ENCODE assay signal across 15 cellular contexts in genomic region chr17:2377659-2378058, GRCh38. TPM values are rescaled to one million over a fixed set of nuclear protein-coding genes. Genes with fewer than 3 reads are reported as not detected.
DNase-seq lines count a peak whose midpoint lies in the region; ATAC-seq and TF ChIP-seq lines count a peak whose summit lies in the region.
"Had no signal": no experiment of that assay in that cellular context is flagged by ENCODE, and none has a peak within 500 bp of the region (broad histone marks: within the 10 kb centered on the region; RNA-seq: fewer than 3 reads in every experiment).

No MANE protein-coding gene starts in this region.

- no peaks in the 10 kb centered on the region; the same call in 1 of the 2 replicates for H4K20me1 ChIP-seq in GM23338 (replicated peaks; ENCODE audit: insufficient read depth)
- H4K20me1 ChIP-seq: BLaER1 had no signal

- TF ChIP-seq CTCF in GM23338 (conservative IDR thresholded peaks at IDR 0.05; ENCODE audit: low read depth in 2 of 2) (no peak), colonic mucosa (IDR thresholded peaks at IDR 0.05) (no peak), sigmoid colon (IDR thresholded peaks at IDR 0.05) (no peak)

- H2AFZ ChIP-seq in GM23338, result no peak overlapping the region

- H3K9me3 ChIP-seq in colonic mucosa, result no peaks in the 10 kb centered on the region
- no peaks in the 10 kb centered on the region for H3K9me3 ChIP-seq in sigmoid colon
- H3K9me3 ChIP-seq: BLaER1 had no signal

- TF ChIP-seq EP300 in sigmoid colon (IDR thresholded peaks at IDR 0.05), result no peak

- no peaks in the 10 kb centered on the region for H3K79me2 ChIP-seq in GM23338 (replicated peaks; ENCODE audit: insufficient read depth)

- H3K27me3 ChIP-seq in GM23338 (ENCODE audit: insufficient read depth), result no peaks in the 10 kb centered on the region
- no peaks in the 10 kb centered on the region for H3K27me3 ChIP-seq in colonic mucosa
- no peaks in the 10 kb centered on the region for H3K27me3 ChIP-seq in sigmoid colon
- H3K27me3 ChIP-seq: BLaER1 had no signal

- H3K27me3 Mint-ChIP-seq in activated T-cell treated with anti-CD3 and anti-CD28 coated beads, Interleukin-2, amount 50 U/mL, for 24 hours, result no peaks in the 10 kb centered on the region
- peaks cover 16% of the 10 kb centered on the region for H3K27me3 Mint-ChIP-seq in GM23338 (ENCODE audit: insufficient read depth, low read depth, poor library complexity)
- H3K27me3 Mint-ChIP-seq: CD4-positive, CD25-positive, alpha-beta regulatory T cell had no signal

- WGBS in sigmoid colon, 2 donors, result 93 to 97% methylated on average over 10 of the region's 10 CpGs

- H3F3A ChIP-seq in GM23338 (replicated peaks; ENCODE audit: low read depth), result no peaks in the 10 kb centered on the region

- H3K9me2 ChIP-seq in GM23338 (ENCODE audit: insufficient read depth), result no peaks in the 10 kb centered on the region

- H3K4me1 ChIP-seq in GM23338 (ENCODE audit: insufficient read depth) (no peaks in the 10 kb centered on the region), colonic mucosa (no peaks in the 10 kb centered on the region), sigmoid colon (peaks cover 0 to 6% (median 5%) of the 10 kb centered on the region in 4 donors)

- H3K4me2 ChIP-seq in GM23338, result no peak overlapping the region
- H3K4me2 ChIP-seq: BLaER1 had no signal

- peak overlapping the region; percentile 14 for H3K27ac Mint-ChIP-seq in activated T-cell treated with anti-CD3 and anti-CD28 coated beads, Interleukin-2, amount 50 U/mL, for 24 hours
- H3K27ac Mint-ChIP-seq in GM23338, result peak overlapping the region; percentile 18; the same call in 1 of the 2 replicates

- DNase-seq in activated T-cell treated with anti-CD3 and anti-CD28 coated beads, Interleukin-2, amount 50 U/mL, for 24 hours, result no peak
- no peak for DNase-seq in activated T-cell treated with anti-CD3 and anti-CD28 coated beads for 4 hours
- no peak for DNase-seq in GM23338 (ENCODE audit: low spot score)
- peak; percentile 7 for DNase-seq in middle frontal gyrus (ENCODE audit: extremely low spot score, low spot score)
- DNase-seq in NCI-H226, result no peak
- DNase-seq in colonic mucosa, result no peak
- no peak for DNase-seq in sigmoid colon
- DNase-seq: AML-193; CD4-positive, CD25-positive, alpha-beta regulatory T cell; DMS53; GOT3; H9 had no signal

- intact Hi-C loops in colonic mucosa (cut with DNase I), result no loop called here
- intact Hi-C loops in sigmoid colon (cut with DNase I), result no loop called here

- no peak overlapping the region for H3K4me3 Mint-ChIP-seq in activated T-cell treated with anti-CD3 and anti-CD28 coated beads, Interleukin-2, amount 50 U/mL, for 24 hours
- no peak overlapping the region for H3K4me3 Mint-ChIP-seq in GM23338
- H3K4me3 Mint-ChIP-seq: CD4-positive, CD25-positive, alpha-beta regulatory T cell; H9 had no signal

- H3K36me3 Mint-ChIP-seq in activated T-cell treated with anti-CD3 and anti-CD28 coated beads, Interleukin-2, amount 50 U/mL, for 24 hours (ENCODE audit: low read depth), result peaks cover 77% of the 10 kb centered on the region
- H3K36me3 Mint-ChIP-seq in GM23338 (ENCODE audit: low read depth), result peaks cover 31% of the 10 kb centered on the region

- H3K4me1 Mint-ChIP-seq in activated T-cell treated with anti-CD3 and anti-CD28 coated beads, Interleukin-2, amount 50 U/mL, for 24 hours (ENCODE audit: low read depth), result no peaks in the 10 kb centered on the region
- peaks cover 4% of the 10 kb centered on the region; the same call in 1 of the 3 replicates for H3K4me1 Mint-ChIP-seq in GM23338

- no peak overlapping the region for H3K9ac ChIP-seq in colonic mucosa (ENCODE audit: low read depth in 2 of 2, low read length in 2 of 2)
- H3K9ac ChIP-seq: BLaER1 had no signal

- no peak for ATAC-seq in GM23338

- H3K4me3 ChIP-seq in GM23338 (no peak overlapping the region), colonic mucosa (no peak overlapping the region), sigmoid colon (no peak overlapping the region)
- H3K4me3 ChIP-seq: BLaER1 had no signal

- H3K27ac ChIP-seq in GM23338 (ENCODE audit: low read depth), result no peak overlapping the region
- peak overlapping the region; percentile 70 for H3K27ac ChIP-seq in angular gyrus (ENCODE audit: low read depth, low read length)
- H3K27ac ChIP-seq in colonic mucosa, result no peak overlapping the region
- no peak overlapping the region for H3K27ac ChIP-seq in sigmoid colon
- H3K27ac ChIP-seq: 22Rv1, BLaER1 had no signal

- H3K36me3 ChIP-seq in GM23338 (ENCODE audit: insufficient read depth) (no peaks in the 10 kb centered on the region), colonic mucosa (no peaks in the 10 kb centered on the region), sigmoid colon (peaks cover 16 to 88% (median 35%) of the 10 kb centered on the region in 4 donors)

- H3K9me3 Mint-ChIP-seq in activated T-cell treated with anti-CD3 and anti-CD28 coated beads, Interleukin-2, amount 50 U/mL, for 24 hours, result no peaks in the 10 kb centered on the region
- H3K9me3 Mint-ChIP-seq in GM23338, result no peaks in the 10 kb centered on the region
- H3K9me3 Mint-ChIP-seq: CD4-positive, CD25-positive, alpha-beta regulatory T cell; H9 had no signal

- no peak for TF ChIP-seq POLR2A in sigmoid colon (IDR thresholded peaks at IDR 0.05)

TF ChIP-seq in GM23338, 12 proteins besides CTCF, POLR2A, EP300 and RAD21 (continues in another document):
- TF ChIP-seq ZNF331 (CRISPR knock-in tag; IDR thresholded peaks at IDR 0.05; ENCODE audit: low read depth), result no peak
- TF ChIP-seq EZH2phosphoT487 (IDR thresholded peaks at IDR 0.05; ENCODE audit: unreplicated experiment), result no peak
- TF ChIP-seq STAT1 (IDR thresholded peaks at IDR 0.05; ENCODE audit: unreplicated experiment), result no peak
- TF ChIP-seq, protein P1, sequence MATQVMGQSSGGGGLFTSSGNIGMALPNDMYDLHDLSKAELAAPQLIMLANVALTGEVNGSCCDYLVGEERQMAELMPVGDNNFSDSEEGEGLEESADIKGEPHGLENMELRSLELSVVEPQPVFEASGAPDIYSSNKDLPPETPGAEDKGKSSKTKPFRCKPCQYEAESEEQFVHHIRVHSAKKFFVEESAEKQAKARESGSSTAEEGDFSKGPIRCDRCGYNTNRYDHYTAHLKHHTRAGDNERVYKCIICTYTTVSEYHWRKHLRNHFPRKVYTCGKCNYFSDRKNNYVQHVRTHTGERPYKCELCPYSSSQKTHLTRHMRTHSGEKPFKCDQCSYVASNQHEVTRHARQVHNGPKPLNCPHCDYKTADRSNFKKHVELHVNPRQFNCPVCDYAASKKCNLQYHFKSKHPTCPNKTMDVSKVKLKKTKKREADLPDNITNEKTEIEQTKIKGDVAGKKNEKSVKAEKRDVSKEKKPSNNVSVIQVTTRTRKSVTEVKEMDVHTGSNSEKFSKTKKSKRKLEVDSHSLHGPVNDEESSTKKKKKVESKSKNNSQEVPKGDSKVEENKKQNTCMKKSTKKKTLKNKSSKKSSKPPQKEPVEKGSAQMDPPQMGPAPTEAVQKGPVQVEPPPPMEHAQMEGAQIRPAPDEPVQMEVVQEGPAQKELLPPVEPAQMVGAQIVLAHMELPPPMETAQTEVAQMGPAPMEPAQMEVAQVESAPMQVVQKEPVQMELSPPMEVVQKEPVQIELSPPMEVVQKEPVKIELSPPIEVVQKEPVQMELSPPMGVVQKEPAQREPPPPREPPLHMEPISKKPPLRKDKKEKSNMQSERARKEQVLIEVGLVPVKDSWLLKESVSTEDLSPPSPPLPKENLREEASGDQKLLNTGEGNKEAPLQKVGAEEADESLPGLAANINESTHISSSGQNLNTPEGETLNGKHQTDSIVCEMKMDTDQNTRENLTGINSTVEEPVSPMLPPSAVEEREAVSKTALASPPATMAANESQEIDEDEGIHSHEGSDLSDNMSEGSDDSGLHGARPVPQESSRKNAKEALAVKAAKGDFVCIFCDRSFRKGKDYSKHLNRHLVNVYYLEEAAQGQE (IDR thresholded peaks at IDR 0.05; ENCODE audit: unreplicated experiment), result no peak
- TF ChIP-seq JUNB (IDR thresholded peaks at IDR 0.05; ENCODE audit: unreplicated experiment), result no peak
- TF ChIP-seq, protein P2, sequence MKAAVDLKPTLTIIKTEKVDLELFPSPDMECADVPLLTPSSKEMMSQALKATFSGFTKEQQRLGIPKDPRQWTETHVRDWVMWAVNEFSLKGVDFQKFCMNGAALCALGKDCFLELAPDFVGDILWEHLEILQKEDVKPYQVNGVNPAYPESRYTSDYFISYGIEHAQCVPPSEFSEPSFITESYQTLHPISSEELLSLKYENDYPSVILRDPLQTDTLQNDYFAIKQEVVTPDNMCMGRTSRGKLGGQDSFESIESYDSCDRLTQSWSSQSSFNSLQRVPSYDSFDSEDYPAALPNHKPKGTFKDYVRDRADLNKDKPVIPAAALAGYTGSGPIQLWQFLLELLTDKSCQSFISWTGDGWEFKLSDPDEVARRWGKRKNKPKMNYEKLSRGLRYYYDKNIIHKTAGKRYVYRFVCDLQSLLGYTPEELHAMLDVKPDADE (IDR thresholded peaks at IDR 0.05), result no peak
- TF ChIP-seq ZNF114 (CRISPR knock-in tag; IDR thresholded peaks at IDR 0.05), result no peak
- no peak for TF ChIP-seq POLR2AphosphoS5 (IDR thresholded peaks at IDR 0.05; ENCODE audit: low read depth)

RNA-seq across cellular contexts. Expression of gene MNT, which starts 23.2 kb away (rescaled TPM):
- total RNA-seq in GM23338 (2014; rRNA removed; shearing (Covaris generic)), result 6.4 and 10.4 TPM in 2 replicates
- polyA plus RNA-seq in GM23338 (2016; fragmentation: Nextera tagmentation; extraction: Ambion mirVana) (5.7 and 6.7 TPM in 2 replicates), sigmoid colon (10 to 100 TPM in 1 of 3 donors, 1 to 10 TPM in 2; 2.1 to 24.1 (median 3.0) TPM)
- total RNA-seq in colonic mucosa (10 to 100 TPM; 20.7 to 29.3 TPM), sigmoid colon (10 to 100 TPM in 2 of 4 donors, 1 to 10 TPM in 2; 7.1 to 19.9 (median 11.6) TPM)

RNA-seq across cellular contexts. Expression of gene SGSM2, which starts 40.4 kb away (rescaled TPM):
- 38.9 and 52.4 TPM in 2 replicates for total RNA-seq in GM23338 (2014; rRNA removed; shearing (Covaris generic))
- 13.7 and 14.3 TPM in 2 replicates for polyA plus RNA-seq in GM23338 (2016; fragmentation: Nextera tagmentation; extraction: Ambion mirVana)
- total RNA-seq in colonic mucosa, result 10 to 100 TPM; 26.7 to 27.6 TPM
- total RNA-seq in sigmoid colon, result 10 to 100 TPM; 25.5 to 79.8 (median 54.9) TPM
- polyA plus RNA-seq in sigmoid colon, result 10 to 100 TPM in 2 of 3 donors, 1 to 10 TPM in 1; 6.2 to 43.9 (median 12.0) TPM

RNA-seq across cellular contexts. Expression of gene TSR1, which starts 41.4 kb away (rescaled TPM):
- total RNA-seq in GM23338 (2014; rRNA removed; shearing (Covaris generic)), result 72.7 and 108 TPM in 2 replicates
- polyA plus RNA-seq in GM23338 (2016; fragmentation: Nextera tagmentation; extraction: Ambion mirVana) (31.3 and 36.9 TPM in 2 replicates), sigmoid colon (10 to 100 TPM in 1 of 3 donors, 1 to 10 TPM in 2; 6.7 to 16.6 (median 9.0) TPM)
- total RNA-seq in colonic mucosa (10 to 100 TPM; 13.7 to 28.5 TPM), sigmoid colon (10 to 100 TPM; 21.9 to 56.3 (median 38.0) TPM)
